8 cellular contexts compared by ENCODE assay signal in the genomic region with DNA sequence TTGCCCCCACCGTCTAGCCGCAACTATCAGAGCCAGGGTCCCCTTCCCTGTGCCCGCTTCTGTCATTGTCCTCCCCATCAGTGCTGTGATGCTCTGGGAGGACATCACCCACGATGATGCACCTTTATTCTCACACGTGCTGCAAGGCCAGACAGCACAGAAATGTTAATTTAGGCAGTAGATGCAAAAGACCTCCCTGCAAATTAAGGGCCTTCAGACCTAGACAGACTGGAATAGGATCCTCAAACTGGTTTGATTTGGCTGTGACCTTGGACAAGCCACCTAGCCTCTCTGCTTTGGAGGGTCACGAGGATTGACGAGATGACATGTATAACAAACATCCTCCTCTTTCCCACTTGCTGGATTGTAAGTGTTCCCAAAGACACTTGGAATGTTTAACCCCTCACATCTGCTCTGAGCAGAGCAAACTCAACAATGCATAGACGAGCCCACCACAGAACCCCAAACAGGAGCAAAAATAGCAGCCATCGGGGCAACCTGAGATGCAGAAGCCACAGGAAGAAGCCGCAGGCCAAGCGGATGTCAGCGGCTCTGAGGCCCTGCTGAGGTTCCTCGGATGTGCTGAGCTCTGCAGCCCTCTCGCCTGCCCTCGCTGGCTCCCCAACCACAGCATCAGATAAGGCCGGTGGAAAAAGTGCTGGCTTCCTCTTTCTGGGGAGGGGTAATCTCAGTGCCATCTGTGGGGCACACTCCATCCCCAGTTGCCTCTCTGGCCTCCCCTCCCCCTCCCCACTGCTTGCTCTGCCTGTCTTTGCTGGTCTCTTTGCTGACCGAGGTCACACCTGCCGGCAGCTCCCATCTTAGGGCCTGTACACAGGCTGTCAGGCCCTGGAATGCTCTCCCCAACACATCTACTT. TPM values are rescaled to one million over a fixed set of nuclear protein-coding genes. Genes with fewer than 3 reads are reported as not detected.
DNase-seq lines count a peak whose midpoint lies in the region; ATAC-seq, FAIRE-seq and TF ChIP-seq lines count a peak whose summit lies in the region.

No MANE protein-coding gene starts in this region.

- no peak overlapping the region for H3K4ac ChIP-seq in mesendoderm (ENCODE audit: low read depth, low read length)

- peak; percentile 85 for ATAC-seq in HG02759 (IDR thresholded peaks at IDR 0.05; ENCODE audit: unreplicated experiment)

- H3K79me1 ChIP-seq in mesendoderm (ENCODE audit: low read length) = no peaks in the 10 kb centered on the region

- no peak overlapping the region for H4K8ac ChIP-seq in mesendoderm (ENCODE audit: low read depth, low read length)

- H3K23ac ChIP-seq in mesendoderm (ENCODE audit: low read length) = no peak overlapping the region

- WGBS in mesendoderm (ENCODE audit: extremely low coverage, insufficient coverage, low lambda C conversion rate) = no CpG with 5 or more reads among the region's 18 CpGs

- H3K9me3 ChIP-seq in kidney (ENCODE audit: control insufficient read depth in 1 of 2, low read length in 2 of 2) = no peaks in the 10 kb centered on the region

- H4K5ac ChIP-seq in mesendoderm (ENCODE audit: low read length) = no peak overlapping the region

- H3K4me1 ChIP-seq in kidney (ENCODE audit: control insufficient read depth in 1 of 2, insufficient read depth in 1 of 2, low read depth in 1 of 2, low read length in 2 of 2) = peaks cover 0 to 2% of the 10 kb centered on the region in 2 donors
- H3K4me1 ChIP-seq in mesendoderm (ENCODE audit: control insufficient read depth, low read depth, low read length) = no peaks in the 10 kb centered on the region

- H3K9ac ChIP-seq in kidney (ENCODE audit: low read length in 2 of 2) = no peak overlapping the region
- H3K9ac ChIP-seq in mesendoderm (ENCODE audit: low read length) = no peak overlapping the region

- no peak for FAIRE-seq in kidney (lab: Jason Lieb, UNC)

- H3K36me3 ChIP-seq in kidney (ENCODE audit: control insufficient read depth in 1 of 2, insufficient read depth in 2 of 2, low read length in 2 of 2) (no peaks in the 10 kb centered on the region), mesendoderm (ENCODE audit: control insufficient read depth, insufficient read depth, low read length) (no peaks in the 10 kb centered on the region)

- H3K18ac ChIP-seq in mesendoderm (ENCODE audit: low read length) = no peak overlapping the region

- TF ChIP-seq CTCF in GM10266 (IDR thresholded peaks at IDR 0.05; ENCODE audit: control insufficient read depth, insufficient read depth, low read depth, missing control alignments) (no peak), kidney (IDR thresholded peaks at IDR 0.05; ENCODE audit: borderline replicate concordance, extremely low read depth, insufficient read depth) (no peak)

- intact Hi-C loops in kidney (cut with DNase I) = no loop called here

- no peak overlapping the region for H3K4me2 ChIP-seq in mesendoderm (ENCODE audit: low read length)

- H2AK5ac ChIP-seq in mesendoderm (ENCODE audit: low read length) = no peak overlapping the region

- H3K4me3 ChIP-seq in kidney (ENCODE audit: low read length in 2 of 2) (no peak overlapping the region), mesendoderm (ENCODE audit: low read length) (no peak overlapping the region)

- no peak overlapping the region for H2BK15ac ChIP-seq in mesendoderm (replicated peaks; ENCODE audit: low read depth)

- no peak overlapping the region for H2BK120ac ChIP-seq in mesendoderm (ENCODE audit: low read depth, low read length)

- H3K27me3 ChIP-seq in mesendoderm (ENCODE audit: insufficient read depth, low read length, poor library complexity) = no peaks in the 10 kb centered on the region

- H2BK5ac ChIP-seq in mesendoderm (ENCODE audit: low read length) = no peak overlapping the region

- DNase-seq in GM10266 (ENCODE audit: extremely low spot score) (peak; percentile 64), SK-N-DZ (ENCODE audit: low spot score) (peak; percentile 22), dermis blood vessel endothelial cell (no peak), kidney (no peak), mesendoderm (no peak)
- DNase-seq in activated gamma-delta T cell treated with anti-CD3 and anti-CD28 coated beads, Interleukin-2, amount 50 U/mL, for 16 hours (ENCODE audit: low read depth) = peak; percentile 65
- peak; percentile 29 to 61 for DNase-seq in stimulated activated CD4-positive, alpha-beta T cell treated with anti-CD3 and anti-CD28 coated beads, Interleukin-12 subunit alpha, Interleukin-12 subunit beta, amount 100 ng/mL, for 24 hours (ENCODE audit: low read depth in 2 of 2)

- H3K79me2 ChIP-seq in mesendoderm (ENCODE audit: control insufficient read depth, insufficient read depth, low read length) = no peaks in the 10 kb centered on the region

- no peak overlapping the region for H3K27ac ChIP-seq in kidney (ENCODE audit: low read depth in 2 of 2, low read length in 2 of 2)
- H3K27ac ChIP-seq in mesendoderm (ENCODE audit: low read depth, low read length) = no peak overlapping the region

- H3K56ac ChIP-seq in mesendoderm (ENCODE audit: low read length) = no peak overlapping the region

RNA-seq across cellular contexts. Expression of gene TOX2, which starts 35.3 kb away (rescaled TPM):
- polyA plus RNA-seq in SK-N-DZ (2014; cell fraction: cytosol; rRNA removed) = 0.36 and 0.77 TPM in 2 replicates
- polyA plus RNA-seq in SK-N-DZ (2014; cell fraction: nucleus; rRNA removed) = 0.11 and 0.55 TPM in 2 replicates
- 0.88 and 1.5 TPM in 2 replicates for total RNA-seq in dermis blood vessel endothelial cell
- total RNA-seq in kidney = 5.9 TPM
- 4.7 TPM for polyA plus RNA-seq in kidney (ENCODE audit: insufficient read depth, low read depth, low replicate concordance)
- polyA plus RNA-seq in mesendoderm (2013, experiment 1 of 2) = 3.4 TPM
- polyA plus RNA-seq in mesendoderm (2013, experiment 2 of 2) = 3.7 TPM

Comparison
In these comparisons a context has a peak if more than half of its experiments do, and no peak if none do; other contexts are left out.
1. DNase-seq: peak in GM10266 (single experiment), SK-N-DZ (single experiment), activated gamma-delta T cell treated with anti-CD3 and anti-CD28 coated beads, Interleukin-2, amount 50 U/mL, for 16 hours (single experiment) and stimulated activated CD4-positive, alpha-beta T cell treated with anti-CD3 and anti-CD28 coated beads, Interleukin-12 subunit alpha, Interleukin-12 subunit beta, amount 100 ng/mL, for 24 hours (2 of 2); none in dermis blood vessel endothelial cell (single experiment), kidney (single experiment) and mesendoderm (single experiment).